22 cellular contexts compared by ENCODE assay signal in genomic region chr16:86367291-86368072, GRCh38.
A peak's percentile ranks its signal among the peaks of the same experiment; 100 is the strongest.
DNase-seq lines count a peak whose midpoint lies in the region; ATAC-seq, FAIRE-seq and TF ChIP-seq lines count a peak whose summit lies in the region.
"Had no signal": no experiment of that assay in that cellular context is flagged by ENCODE, and none has a peak within 500 bp of the region (broad histone marks: within the 10 kb centered on the region; RNA-seq: fewer than 3 reads in every experiment).

No MANE protein-coding gene starts in this region.

- no peak for FAIRE-seq in H1 (lab: Jason Lieb, UNC)
- FAIRE-seq: A204.1, GM19239, K562 had no signal

- H2BK20ac ChIP-seq in H1 (ENCODE audit: low read length), result no peak overlapping the region

- H3K9ac ChIP-seq in H1 (replicated peaks in 1 of 4; ENCODE audit: extremely low read depth in 1 of 4, low read depth in 3 of 4, low read length in 3 of 4) (no peak overlapping the region), GM23248 (no peak overlapping the region)
- H3K9ac ChIP-seq: BLaER1 had no signal

- H2AFZ ChIP-seq in GM23338 (peak overlapping the region; percentile 94), H1 (ENCODE audit: low read length) (0 out of 2 replicates have a peak overlapping the region, but pooled peaks have one; percentile 42), hepatocyte (no peak overlapping the region), GM23248 (no peak overlapping the region)

- intact Hi-C loops in stomach (cut with DNase I; ENCODE audit: low total_unique reads), result no loop called here

- no peak for TF ChIP-seq RAD21 in H1 (IDR thresholded peaks at IDR 0.05 in 1 of 2, conservative IDR thresholded peaks at IDR 0.05 in 1 of 2; ENCODE audit: low read depth in 2 of 2, low read length in 2 of 2)

- in situ Hi-C loops in GM23248 (cut with MboI), result no loop called here

- no peak overlapping the region for H4K5ac ChIP-seq in H1 (ENCODE audit: insufficient read length, low read depth, low read length)

- no peaks in the 10 kb centered on the region for H3K9me2 ChIP-seq in GM23338 (ENCODE audit: insufficient read depth)
- no peaks in the 10 kb centered on the region for H3K9me2 ChIP-seq in hepatocyte (replicated peaks; ENCODE audit: insufficient read depth)
- H3K9me2 ChIP-seq in GM23248 (ENCODE audit: insufficient read depth), result no peaks in the 10 kb centered on the region

- no peak overlapping the region for H2BK15ac ChIP-seq in H1 (ENCODE audit: low read length)

- no peak overlapping the region for H3K27ac Mint-ChIP-seq in GM23338
- H3K27ac Mint-ChIP-seq: CD4-positive, alpha-beta memory T cell had no signal

- no peaks in the 10 kb centered on the region for H3K27me3 ChIP-seq in GM23338 (ENCODE audit: insufficient read depth)
- no peaks in the 10 kb centered on the region for H3K27me3 ChIP-seq in H1 (replicated peaks in 1 of 4; ENCODE audit: control insufficient read depth in 3 of 4, extremely low read depth in 1 of 4, insufficient read depth in 3 of 4, low read length in 3 of 4)
- no peaks in the 10 kb centered on the region for H3K27me3 ChIP-seq in hepatocyte
- H3K27me3 ChIP-seq in stomach, result peaks cover 0 to 17% (median 7%) of the 10 kb centered on the region in 3 donors
- no peaks in the 10 kb centered on the region for H3K27me3 ChIP-seq in GM23248 (replicated peaks; ENCODE audit: insufficient read depth)

- no peak for TF ChIP-seq POLR2A in H1 (IDR thresholded peaks at IDR 0.05; ENCODE audit: control extremely low read depth in 1 of 2, low read depth in 2 of 2, low read length in 2 of 2)
- TF ChIP-seq POLR2A in stomach (IDR thresholded peaks at IDR 0.05), result no peak

- no peaks in the 10 kb centered on the region for H4K20me1 ChIP-seq in GM23338 (replicated peaks; ENCODE audit: insufficient read depth)
- no peaks in the 10 kb centered on the region for H4K20me1 ChIP-seq in H1 (replicated peaks in 1 of 2; ENCODE audit: control insufficient read depth in 1 of 2, insufficient read depth in 2 of 2, low read length in 2 of 2)
- H4K20me1 ChIP-seq in hepatocyte (ENCODE audit: insufficient read depth, poor library complexity, severe bottlenecking), result no peaks in the 10 kb centered on the region
- H4K20me1 ChIP-seq in GM23248 (ENCODE audit: insufficient read depth), result no peaks in the 10 kb centered on the region
- H4K20me1 ChIP-seq: BLaER1 had no signal

- H2BK12ac ChIP-seq in H1 (ENCODE audit: low read depth, low read length), result no peak overlapping the region

- WGBS in H1 (ENCODE audit: extremely low coverage in 1 of 2, insufficient coverage in 1 of 2, insufficient read length in 1 of 2, insufficient replicate concordance in 2 of 2, low coverage in 1 of 2, low lambda C conversion rate in 2 of 2, missing lambda C conversion rate in 1 of 2), 2 experiments, result 84% methylated on average over 12 of the region's 12 CpGs; no CpG with 5 or more reads in 1 of the 2 experiments
- 56% methylated on average over 12 of the region's 12 CpGs for WGBS in hepatocyte (ENCODE audit: low lambda C conversion rate, missing lambda C conversion rate)
- 37 to 44% (median 41%) methylated on average over 12 of the region's 12 CpGs for WGBS in stomach, 5 donors
- 78 to 81% methylated on average over 12 of the region's 12 CpGs for WGBS in GM23248 (ENCODE audit: low coverage in 1 of 2, low lambda C conversion rate in 2 of 2, missing lambda C conversion rate in 2 of 2), 2 experiments

- H3K79me1 ChIP-seq in H1 (ENCODE audit: low read depth, low read length), result no peaks in the 10 kb centered on the region

- H4K91ac ChIP-seq in H1 (replicated peaks; ENCODE audit: insufficient read length, low read length), result no peak overlapping the region

- H3K9me3 Mint-ChIP-seq in GM23338, result 0 out of 3 replicates have a peak, but pooled peaks cover under 1% of the 10 kb centered on the region

- peaks cover 5% of the 10 kb centered on the region for H3K27me3 Mint-ChIP-seq in GM23338 (ENCODE audit: insufficient read depth, low read depth, poor library complexity)

- POLR2A ChIA-PET in H1 (lab: Charles Lee; ENCODE audit: partially characterized antibody), result no interaction called here

- no peak overlapping the region for H3K23ac ChIP-seq in H1 (ENCODE audit: insufficient read length)

- H3F3A ChIP-seq in GM23338 (replicated peaks; ENCODE audit: low read depth), result no peaks in the 10 kb centered on the region
- H3F3A ChIP-seq in GM23248 (ENCODE audit: insufficient read depth), result peaks cover 19% of the 10 kb centered on the region

- H3K36me3 ChIP-seq in GM23338 (ENCODE audit: insufficient read depth), result no peaks in the 10 kb centered on the region
- H3K36me3 ChIP-seq in H1 (ENCODE audit: control insufficient read depth in 2 of 4, insufficient read depth in 4 of 4, low read length in 3 of 4), result no peaks in the 10 kb centered on the region
- no peaks in the 10 kb centered on the region for H3K36me3 ChIP-seq in hepatocyte (replicated peaks; ENCODE audit: insufficient read depth, low read depth)
- H3K36me3 ChIP-seq in stomach, result no peaks in the 10 kb centered on the region
- H3K36me3 ChIP-seq in GM23248 (ENCODE audit: low read depth), result no peaks in the 10 kb centered on the region
- H3K36me3 ChIP-seq: BLaER1 had no signal

- ATAC-seq in GM23338, result no peak
- ATAC-seq: K562, PC-3 had no signal

- H2AK5ac ChIP-seq in H1 (ENCODE audit: low read depth, low read length), result no peak overlapping the region

- TF ChIP-seq CTCF in GM23338 (conservative IDR thresholded peaks at IDR 0.05; ENCODE audit: low read depth in 2 of 2), result no peak
- no peak for TF ChIP-seq CTCF in H1 (IDR thresholded peaks at IDR 0.05; ENCODE audit: control extremely low read depth in 1 of 3, insufficient read depth in 1 of 3, low read depth in 1 of 3, low read length in 3 of 3)
- TF ChIP-seq CTCF in hepatocyte (IDR thresholded peaks at IDR 0.05; ENCODE audit: poor library complexity), result no peak
- no peak for TF ChIP-seq CTCF in stomach (IDR thresholded peaks at IDR 0.05)

- DNase-seq in GM23338 (ENCODE audit: low spot score) (no peak), H1 (ENCODE audit: low read depth in 1 of 2, low spot score in 2 of 2) (no peak), hepatocyte (ENCODE audit: low spot score) (no peak), stomach (no peak), SW480 (ENCODE audit: low spot score) (no peak), GM23248 (no peak), HCEC 1CT (no peak)
- DNase-seq: CD4-positive, alpha-beta memory T cell; DMS153; GF-D8; GOT3; MV-4-11; NCI-H187; NCI-H2107; NCI-H526; PC-3; RPMI8226; SIG-M5 had no signal

- CTCF ChIA-PET in H1 (lab: Charles Lee; ENCODE audit: partially characterized antibody), result interaction anchor here (1.3 to 2.0 kb wide), 2 partner anchors 12 to 26 kb away, joined by 3 to 8 read pairs; no protein-coding TSS in a partner anchor

- H3K4ac ChIP-seq in H1 (replicated peaks; ENCODE audit: insufficient read length, low read depth, low read length), result no peak overlapping the region

- H3K79me2 ChIP-seq in GM23338 (replicated peaks; ENCODE audit: insufficient read depth) (no peaks in the 10 kb centered on the region), H1 (ENCODE audit: control insufficient read depth in 1 of 2, insufficient read depth in 2 of 2, low read length in 2 of 2) (no peaks in the 10 kb centered on the region), hepatocyte (no peaks in the 10 kb centered on the region), GM23248 (ENCODE audit: insufficient read depth) (no peaks in the 10 kb centered on the region)

- H2BK5ac ChIP-seq in H1 (ENCODE audit: low read depth, low read length), result no peak overlapping the region

- H2BK120ac ChIP-seq in H1 (replicated peaks; ENCODE audit: low read depth, low read length), result no peak overlapping the region

- peaks cover 37% of the 10 kb centered on the region for H3K4me1 Mint-ChIP-seq in GM23338
- H3K4me1 Mint-ChIP-seq: CD4-positive, alpha-beta memory T cell had no signal

- H3K27ac ChIP-seq in GM23338 (ENCODE audit: low read depth), result no peak overlapping the region
- no peak overlapping the region for H3K27ac ChIP-seq in H1 (ENCODE audit: low read depth, low read length)
- peak overlapping the region; percentile 10 for H3K27ac ChIP-seq in hepatocyte
- H3K27ac ChIP-seq in stomach, result peak overlapping the region in 4 of 5 donors; percentile 3 to 74 (median 68)
- no peak overlapping the region for H3K27ac ChIP-seq in GM23248
- H3K27ac ChIP-seq: BLaER1 had no signal

- H3K56ac ChIP-seq in H1 (replicated peaks; ENCODE audit: insufficient read length, low read depth, low read length), result no peak overlapping the region

- no peak overlapping the region for H3K14ac ChIP-seq in H1 (ENCODE audit: insufficient read length)

- H3K9me3 ChIP-seq in H1 (ENCODE audit: insufficient read depth in 2 of 2, low read depth in 1 of 2, low read length in 1 of 2), result no peaks in the 10 kb centered on the region
- H3K9me3 ChIP-seq in hepatocyte (ENCODE audit: low read depth), result no peaks in the 10 kb centered on the region
- H3K9me3 ChIP-seq in stomach, result no peaks in the 10 kb centered on the region
- no peaks in the 10 kb centered on the region for H3K9me3 ChIP-seq in GM23248 (ENCODE audit: low read depth)
- H3K9me3 ChIP-seq: BLaER1 had no signal

- no peaks in the 10 kb centered on the region for H3K36me3 Mint-ChIP-seq in GM23338 (ENCODE audit: low read depth)
- H3K36me3 Mint-ChIP-seq: CD4-positive, alpha-beta memory T cell had no signal

- H3K4me1 ChIP-seq in GM23338 (ENCODE audit: insufficient read depth) (peaks cover 18% of the 10 kb centered on the region), H1 (replicated peaks in 1 of 4; ENCODE audit: control insufficient read depth in 3 of 4, insufficient read depth in 4 of 4, low read length in 3 of 4) (peaks cover 4 to 21% (median 5%) of the 10 kb centered on the region in 4 experiments), hepatocyte (ENCODE audit: insufficient read depth) (peaks cover 17% of the 10 kb centered on the region), stomach (peaks cover 0 to 25% (median 5%) of the 10 kb centered on the region in 4 donors), GM23248 (ENCODE audit: insufficient read depth) (peaks cover 21% of the 10 kb centered on the region)

- no peak overlapping the region for H4K8ac ChIP-seq in H1 (ENCODE audit: extremely low read depth, insufficient read depth, low read length)

- H3K4me3 ChIP-seq in GM23338, result no peak overlapping the region
- H3K4me3 ChIP-seq in H1 (ENCODE audit: extremely low read depth in 1 of 4, insufficient read depth in 2 of 4, low read depth in 3 of 4, low read length in 4 of 4), result no peak overlapping the region
- H3K4me3 ChIP-seq in hepatocyte, result no peak overlapping the region
- H3K4me3 ChIP-seq in stomach, result no peak overlapping the region
- no peak overlapping the region for H3K4me3 ChIP-seq in GM23248
- H3K4me3 ChIP-seq: BLaER1, K562 had no signal

- no peaks in the 10 kb centered on the region for H3K23me2 ChIP-seq in H1 (ENCODE audit: low read depth, low read length)

- no peak for TF ChIP-seq EP300 in H1 (IDR thresholded peaks at IDR 0.05; ENCODE audit: borderline replicate concordance in 1 of 2, low read depth in 2 of 2, low read length in 2 of 2)
- no peak for TF ChIP-seq EP300 in stomach (IDR thresholded peaks at IDR 0.05)

- H3K4me3 Mint-ChIP-seq in GM23338, result no peak overlapping the region
- H3K4me3 Mint-ChIP-seq: CD4-positive, alpha-beta memory T cell had no signal

- H3K18ac ChIP-seq in H1 (ENCODE audit: extremely low read depth, low read length), result no peak overlapping the region

- peak overlapping the region; percentile 13; the same call in 1 of the 2 replicates for H3K4me2 ChIP-seq in GM23338
- H3K4me2 ChIP-seq in H1 (ENCODE audit: insufficient read depth in 1 of 2, low read depth in 2 of 2, low read length in 2 of 2), result no peak overlapping the region
- no peak overlapping the region for H3K4me2 ChIP-seq in hepatocyte
- no peak overlapping the region for H3K4me2 ChIP-seq in GM23248 (ENCODE audit: unreplicated experiment)
- H3K4me2 ChIP-seq: BLaER1 had no signal

Comparison
In these comparisons a context has a peak if more than half of its experiments do, and no peak if none do; other contexts are left out.
1. H2AFZ ChIP-seq: peak in GM23338 (single experiment) and H1 (single experiment); none in hepatocyte (single experiment) and GM23248 (single experiment).
2. H3K27ac ChIP-seq: peak in hepatocyte (single experiment) and stomach (4 of 5); none in GM23338 (single experiment), H1 (single experiment) and GM23248 (single experiment).